ENCODE assay signal across 8 cellular contexts in genomic region chr7:24290004-24290641, GRCh38. TPM values are rescaled to one million over a fixed set of nuclear protein-coding genes. Genes with fewer than 3 reads are reported as not detected.
A peak's percentile ranks its signal among the peaks of the same experiment; 100 is the strongest.
DNase-seq lines count a peak whose midpoint lies in the region; ATAC-seq lines count a peak whose summit lies in the region.

No MANE protein-coding gene starts in this region.

- no peaks in the 10 kb centered on the region for H3K9me3 Mint-ChIP-seq in activated naive CD4-positive, alpha-beta T cell treated with anti-CD3 and anti-CD28 coated beads for 36 hours
- H3K9me3 Mint-ChIP-seq in immature natural killer cell, result no peaks in the 10 kb centered on the region

- H3K4me3 Mint-ChIP-seq in activated naive CD4-positive, alpha-beta T cell treated with anti-CD3 and anti-CD28 coated beads for 36 hours, result no peak overlapping the region
- no peak overlapping the region for H3K4me3 Mint-ChIP-seq in immature natural killer cell

- intact Hi-C loops in activated naive CD4-positive, alpha-beta T cell treated with anti-CD3 and anti-CD28 coated beads for 36 hours (cut with micrococcal nuclease), result loop anchor here (1.0 to 5.0 kb wide), 6 partner anchors 92 to 802 kb away; no protein-coding TSS in a partner anchor

- peaks cover 29% of the 10 kb centered on the region for H3K27me3 Mint-ChIP-seq in activated naive CD4-positive, alpha-beta T cell treated with anti-CD3 and anti-CD28 coated beads for 36 hours (ENCODE audit: low read depth)
- peaks cover 6 to 23% (median 13%) of the 10 kb centered on the region in 3 donors for H3K27me3 Mint-ChIP-seq in immature natural killer cell (ENCODE audit: low read depth in 3 of 3)

- CTCF ChIA-PET in activated naive CD4-positive, alpha-beta T cell treated with anti-CD3 and anti-CD28 coated beads for 36 hours (lab: Charles Lee), result interaction anchor here (0.7 to 1.4 kb wide), 9 partner anchors 12 to 376 kb away, joined by 3 to 8 read pairs (median 4); no protein-coding TSS in a partner anchor

- peak; percentile 10 for DNase-seq in GM03348 (ENCODE audit: low spot score)
- peak; percentile 59 for DNase-seq in NOMO-1 treated with DMSO at 0.1 percent for 48 hours (lab: John Stamatoyannopoulos, UW; ENCODE audit: unreplicated experiment)
- DNase-seq in activated naive CD4-positive, alpha-beta T cell treated with anti-CD3 and anti-CD28 coated beads for 36 hours, result peak; percentile 74
- peak; percentile 23 to 55 (median 23) for DNase-seq in immature natural killer cell
- peak; percentile 17 to 56 (median 20) for DNase-seq in stimulated activated CD4-positive, alpha-beta T cell treated with anti-CD3 and anti-CD28 coated beads, TNF-alpha, amount 100 ng/mL, for 24 hours (ENCODE audit: low read depth in 3 of 3)
- no peak for DNase-seq in cortex of kidney (lab: John Stamatoyannopoulos, UW)

- H3K36me3 Mint-ChIP-seq in activated naive CD4-positive, alpha-beta T cell treated with anti-CD3 and anti-CD28 coated beads for 36 hours (ENCODE audit: low read depth), result no peaks in the 10 kb centered on the region
- no peaks in the 10 kb centered on the region for H3K36me3 Mint-ChIP-seq in immature natural killer cell

- H3K4me1 Mint-ChIP-seq in activated naive CD4-positive, alpha-beta T cell treated with anti-CD3 and anti-CD28 coated beads for 36 hours (ENCODE audit: low read depth), result peaks cover 12% of the 10 kb centered on the region
- peaks cover 6% of the 10 kb centered on the region in 2 donors for H3K4me1 Mint-ChIP-seq in immature natural killer cell

- H3K27ac Mint-ChIP-seq in activated naive CD4-positive, alpha-beta T cell treated with anti-CD3 and anti-CD28 coated beads for 36 hours, result no peak overlapping the region
- no peak overlapping the region for H3K27ac Mint-ChIP-seq in immature natural killer cell

- peak; percentile 99 for ATAC-seq in GM21390 (IDR thresholded peaks at IDR 0.05; ENCODE audit: unreplicated experiment)
- peak; percentile 98 for ATAC-seq in HG03521 (IDR thresholded peaks at IDR 0.05; ENCODE audit: unreplicated experiment)

RNA-seq across cellular contexts. Expression of gene NPY, which starts 6.1 kb away (rescaled TPM):
- not detected for total RNA-seq in activated naive CD4-positive, alpha-beta T cell treated with anti-CD3 and anti-CD28 coated beads for 36 hours
- polyA plus RNA-seq in immature natural killer cell, result not detected
